ENCODE assay signal across 8 cellular contexts in the genomic region with DNA sequence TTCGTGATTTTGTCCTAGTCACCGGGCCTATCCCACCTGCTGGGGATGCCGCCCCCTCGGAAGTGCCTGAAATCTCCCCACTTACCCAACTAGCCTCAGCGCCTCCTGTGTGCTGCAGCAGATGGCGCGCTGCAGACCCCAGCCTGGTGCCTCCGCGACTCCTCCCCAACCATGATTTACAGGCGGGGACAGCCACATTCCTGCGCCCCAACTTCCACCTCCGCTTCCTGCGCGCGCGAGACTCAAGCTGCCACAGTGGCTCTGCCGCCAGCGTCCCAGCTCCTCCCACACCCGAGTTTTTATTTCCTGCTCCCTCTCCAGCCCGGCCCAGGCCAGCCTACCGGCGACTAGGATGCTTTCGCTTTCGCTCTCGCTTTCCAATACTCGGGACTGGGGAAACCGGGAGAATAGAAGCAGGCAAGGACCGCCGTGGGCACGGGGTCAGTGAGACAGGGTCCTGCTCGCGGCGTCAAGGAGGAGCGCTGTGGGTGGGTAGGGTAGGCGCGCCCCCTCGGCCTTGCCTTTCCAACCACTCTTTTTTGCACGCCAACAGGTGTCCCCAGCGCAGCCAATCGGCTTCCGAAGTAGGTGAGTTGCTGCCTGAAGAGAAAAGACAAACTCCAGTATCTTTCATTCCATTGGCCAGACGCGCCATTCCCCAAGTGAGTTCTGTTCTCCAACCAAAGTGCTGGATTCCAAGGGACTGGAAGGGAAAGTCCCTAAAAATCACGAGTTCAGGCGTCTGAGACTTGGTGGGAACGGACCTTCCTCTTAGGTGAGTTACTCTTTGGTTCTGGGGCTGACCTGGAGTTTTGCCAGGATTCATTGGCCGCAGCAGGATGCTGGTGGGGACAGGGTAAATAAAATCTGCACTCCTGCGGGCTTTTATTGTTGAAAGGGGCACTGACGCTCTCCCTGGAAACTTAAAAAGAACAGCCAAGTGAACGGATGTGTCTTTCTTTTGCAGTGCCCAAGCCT. TPM values are rescaled to one million over a fixed set of nuclear protein-coding genes. Genes with fewer than 3 reads are reported as not detected.
DNase-seq lines count a peak whose midpoint lies in the region; ATAC-seq, FAIRE-seq and TF ChIP-seq lines count a peak whose summit lies in the region.

TSS of gene FAM111A (plus strand) at position 327 of the 978 bp plus-strand sequence. CDS start 6,017 bp downstream, outside the sequence.

- H3K4me1 ChIP-seq in small intestine (ENCODE audit: control insufficient read depth in 2 of 2, insufficient read depth in 1 of 2, low read depth in 1 of 2, low read length in 1 of 2) = peaks cover 0 to 2% of the 10 kb centered on the region in 2 donors

- no peak for TF ChIP-seq CTCF in WI38 (IDR thresholded peaks at IDR 0.05; ENCODE audit: low read depth, low read length)
- peak; percentile 15 for TF ChIP-seq CTCF in bronchial epithelial cell (IDR thresholded peaks at IDR 0.05; ENCODE audit: insufficient read depth, low read length, severe bottlenecking)

- H3K36me3 ChIP-seq in bronchial epithelial cell (ENCODE audit: control insufficient read depth, insufficient read depth, low read length) (no peaks in the 10 kb centered on the region), small intestine (ENCODE audit: control insufficient read depth in 2 of 2, insufficient read depth in 2 of 2, low read length in 2 of 2) (no peaks in the 10 kb centered on the region)

- H3K4me3 ChIP-seq in WI38 (ENCODE audit: low read depth, low read length) = peak within 1 kb of the TSS; percentile 96
- peak within 1 kb of the TSS; percentile 86 for H3K4me3 ChIP-seq in bronchial epithelial cell (ENCODE audit: low read depth, low read length)
- peak within 1 kb of the TSS; percentile 68 to 95 for H3K4me3 ChIP-seq in small intestine (ENCODE audit: low read depth in 1 of 2, low read length in 2 of 2)

- WGBS in small intestine, 3 donors = 0 to 1% (median 0%) methylated on average over 50 of the region's 50 CpGs

- peak; percentile 57 for ATAC-seq in HG02973 (IDR thresholded peaks at IDR 0.05; ENCODE audit: unreplicated experiment)

- no peaks in the 10 kb centered on the region for H3K9me3 ChIP-seq in small intestine (ENCODE audit: control insufficient read depth, low read depth)

- H3K27ac ChIP-seq in small intestine (ENCODE audit: low read depth in 1 of 2, low read length in 1 of 2) = peak within 1 kb of the TSS; percentile 98 to 99

- H3K27me3 ChIP-seq in bronchial epithelial cell (ENCODE audit: control insufficient read depth, insufficient read depth, low read length) (no peaks in the 10 kb centered on the region), small intestine (ENCODE audit: control insufficient read depth in 2 of 2, insufficient read depth in 2 of 2, low read length in 2 of 2) (no peaks in the 10 kb centered on the region)

- FAIRE-seq in bronchial epithelial cell (lab: Jason Lieb, UNC) (peak; percentile 28), small intestine (lab: Jason Lieb, UNC) (no peak)

- DNase-seq in NK-92 treated with Interleukin-12 subunit alpha and Interleukin-12 subunit beta, amount 100 ng/mL, for 24 hours (lab: John Stamatoyannopoulos, UW) = peak; percentile 76
- DNase-seq in NK-92 (lab: John Stamatoyannopoulos, UW; ENCODE audit: unreplicated experiment) (no peak), NCI-H2029 treated with DMSO at 0.1 percent for 48 hours (lab: John Stamatoyannopoulos, UW) (peak; percentile 87), bronchial epithelial cell (ENCODE audit: low read depth) (peak; percentile 93), iPS-NIHi7 (ENCODE audit: extremely low spot score) (peak; percentile 77), small intestine (peak; percentile 97)

RNA-seq across cellular contexts. Expression of gene FAM111A, which starts in this region (rescaled TPM):
- 7.9 and 18.3 TPM in 2 replicates for total RNA-seq in bronchial epithelial cell
- 10 to 100 TPM; 16.2 to 19.5 (median 17.9) TPM for polyA plus RNA-seq in small intestine
